ENCODE assay signal across 8 cellular contexts in the genomic region with DNA sequence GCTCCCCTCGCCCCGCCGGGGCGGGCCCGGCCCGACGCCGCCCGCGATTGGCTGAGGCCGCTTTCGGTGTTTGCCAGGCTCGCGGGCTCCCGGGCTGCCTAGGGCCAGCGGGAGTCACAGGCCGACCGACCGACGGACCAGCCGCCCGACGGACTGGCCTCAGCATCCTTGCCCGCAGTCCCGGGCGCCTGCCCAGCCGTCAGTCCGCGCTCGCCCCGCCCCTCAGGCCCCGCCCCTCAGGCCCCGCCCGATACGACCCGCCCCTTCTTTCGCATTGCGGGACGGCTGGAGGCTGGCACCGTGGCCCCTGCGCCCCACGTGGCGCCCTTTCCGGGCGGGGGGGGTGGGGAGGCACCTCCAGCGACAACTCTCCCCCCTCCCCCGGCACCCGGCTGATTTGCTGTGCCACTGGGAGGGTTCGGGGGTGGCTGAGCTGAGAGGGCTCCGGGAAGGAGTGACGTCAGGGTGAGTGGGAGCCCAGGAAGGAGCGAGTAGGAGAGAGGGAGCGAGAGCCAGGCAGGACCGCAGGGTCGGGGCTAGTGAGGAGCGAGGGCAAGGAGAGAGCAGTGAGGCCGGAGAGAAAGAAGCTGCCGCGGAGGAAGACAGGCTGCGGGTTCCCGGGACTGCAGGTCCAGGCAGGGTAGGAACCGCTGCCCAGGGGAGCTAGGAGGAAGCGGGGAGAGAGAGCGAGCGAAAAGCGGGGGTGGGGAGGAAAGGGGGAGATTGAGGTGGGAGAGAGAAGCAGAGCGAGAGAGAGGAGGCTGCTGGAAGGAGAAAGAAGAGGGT. TPM values are rescaled to one million over a fixed set of nuclear protein-coding genes. Genes with fewer than 3 reads are reported as not detected.
A peak's percentile ranks its signal among the peaks of the same experiment; 100 is the strongest.
DNase-seq lines count a peak whose midpoint lies in the region; ATAC-seq, FAIRE-seq and TF ChIP-seq lines count a peak whose summit lies in the region.

A gene with protein sequence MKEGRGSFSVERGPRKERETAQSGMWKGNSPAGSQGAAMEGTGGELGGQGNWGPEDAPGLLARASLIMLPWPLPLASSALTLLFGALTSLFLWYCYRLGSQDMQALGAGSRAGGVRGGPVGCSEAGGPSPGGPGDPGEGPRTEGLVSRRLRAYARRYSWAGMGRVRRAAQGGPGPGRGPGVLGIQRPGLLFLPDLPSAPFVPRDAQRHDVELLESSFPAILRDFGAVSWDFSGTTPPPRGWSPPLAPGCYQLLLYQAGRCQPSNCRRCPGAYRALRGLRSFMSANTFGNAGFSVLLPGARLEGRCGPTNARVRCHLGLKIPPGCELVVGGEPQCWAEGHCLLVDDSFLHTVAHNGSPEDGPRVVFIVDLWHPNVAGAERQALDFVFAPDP (plus strand): TSS at position 387 of the 786 bp plus-strand sequence. CDS start 484 bp downstream, outside the sequence.

- intact Hi-C loops in IMR-90 (cut with micrococcal nuclease): loop anchor here (1.0 kb wide), 2 partner anchors 44 to 73 kb away; a partner anchor contains a TSS
- intact Hi-C loops in testis (cut with DNase I; ENCODE audit: low total_unique reads): no loop called here

- H3K27ac ChIP-seq in 22Rv1: peak within 1 kb of the TSS; percentile 93
- peak within 1 kb of the TSS; percentile 88 for H3K27ac ChIP-seq in IMR-90 (ENCODE audit: insufficient read depth, low read length)
- peak within 1 kb of the TSS; percentile 60 for H3K27ac ChIP-seq in RWPE2 (ENCODE audit: poor library complexity, severe bottlenecking)
- peak within 1 kb of the TSS in 1 of 2 donors; percentile 17 for H3K27ac ChIP-seq in testis

- H3K36me3 ChIP-seq in IMR-90 (ENCODE audit: control insufficient read depth, insufficient read depth, low read length) (peaks cover 8% of the 10 kb centered on the region; the same call in 1 of the 2 replicates), RWPE2 (ENCODE audit: low read depth) (no peaks in the 10 kb centered on the region), testis (ENCODE audit: low read depth, missing control alignments) (no peaks in the 10 kb centered on the region)

- dilution Hi-C loops in IMR-90 (cut with HindIII; ENCODE audit: low sequenced_read_pairs, unreplicated experiment): no loop called here

- peak within 1 kb of the TSS; percentile 96 for H3K23ac ChIP-seq in IMR-90 (ENCODE audit: low read depth, low read length)

- H3K27ac Mint-ChIP-seq in activated naive CD4-positive, alpha-beta T cell treated with anti-CD3 and anti-CD28 coated beads, Interleukin-2, amount 50 U/mL, for 24 hours: peak within 1 kb of the TSS; percentile 77

- H3K9me3 Mint-ChIP-seq in activated naive CD4-positive, alpha-beta T cell treated with anti-CD3 and anti-CD28 coated beads, Interleukin-2, amount 50 U/mL, for 24 hours: no peaks in the 10 kb centered on the region

- H3K4me3 ChIP-seq in IMR-90 (ENCODE audit: insufficient read depth, low read depth, low read length): peak within 1 kb of the TSS; percentile 87
- peak within 1 kb of the TSS; percentile 42 for H3K4me3 ChIP-seq in RWPE2 (ENCODE audit: severe bottlenecking)
- H3K4me3 ChIP-seq in testis: peak within 1 kb of the TSS; percentile 49 to 67

- no TSS peak for BruUV-seq in IMR-90 (replicated peaks; lab: Mats Ljungman, UMichigan)

- H2BK15ac ChIP-seq in IMR-90 (ENCODE audit: low read depth, low read length): peak within 1 kb of the TSS; percentile 64; the same call in 1 of the 3 replicates

- FAIRE-seq in GM18507 (lab: Jason Lieb, UNC): no peak

- in situ Hi-C loops in IMR-90 (cut with MboI; ENCODE audit: low sequenced_read_pairs): no loop called here

- peak within 1 kb of the TSS; percentile 64 for H2AK5ac ChIP-seq in IMR-90 (ENCODE audit: low read depth, low read length)

- H3K4me1 ChIP-seq in IMR-90 (ENCODE audit: control insufficient read depth, insufficient read depth, low read length): peaks cover 10% of the 10 kb centered on the region
- H3K4me1 ChIP-seq in RWPE2 (ENCODE audit: insufficient read depth, poor library complexity, severe bottlenecking): no peaks in the 10 kb centered on the region
- no peaks in the 10 kb centered on the region for H3K4me1 ChIP-seq in testis

- peak within 1 kb of the TSS; percentile 82 for H3K4me2 ChIP-seq in IMR-90 (ENCODE audit: low read depth, low read length)

- TF ChIP-seq CTCF in 22Rv1 (IDR thresholded peaks at IDR 0.05): no peak
- no peak for TF ChIP-seq CTCF in IMR-90 (conservative IDR thresholded peaks at IDR 0.05; ENCODE audit: low read depth, low read length)
- TF ChIP-seq CTCF in RWPE2 (IDR thresholded peaks at IDR 0.05; ENCODE audit: poor library complexity, severe bottlenecking): no peak
- TF ChIP-seq CTCF in testis (IDR thresholded peaks at IDR 0.05): no peak

- H4K20me1 ChIP-seq in IMR-90 (ENCODE audit: insufficient read depth, low read length): peaks cover 10% of the 10 kb centered on the region

- no peaks in the 10 kb centered on the region for H3K36me3 Mint-ChIP-seq in activated naive CD4-positive, alpha-beta T cell treated with anti-CD3 and anti-CD28 coated beads, Interleukin-2, amount 50 U/mL, for 24 hours

- peaks cover 13 to 31% of the 10 kb centered on the region in 2 experiments for H3K79me1 ChIP-seq in IMR-90 (ENCODE audit: low read depth in 1 of 2, low read length in 2 of 2)

- peaks cover 12% of the 10 kb centered on the region for H3K9me1 ChIP-seq in IMR-90 (ENCODE audit: insufficient read depth, low read length)

- H3K9me3 ChIP-seq in IMR-90 (ENCODE audit: control insufficient read depth, insufficient read depth, low read length) (no peaks in the 10 kb centered on the region), RWPE2 (ENCODE audit: severe bottlenecking) (no peaks in the 10 kb centered on the region), testis (no peaks in the 10 kb centered on the region)

- H4K5ac ChIP-seq in IMR-90 (ENCODE audit: low read depth, low read length): peak within 1 kb of the TSS; percentile 15; the same call in 1 of the 2 replicates

- H3K27me3 Mint-ChIP-seq in activated naive CD4-positive, alpha-beta T cell treated with anti-CD3 and anti-CD28 coated beads, Interleukin-2, amount 50 U/mL, for 24 hours: peaks cover 15% of the 10 kb centered on the region

- TF ChIP-seq POLR2A in IMR-90 (IDR thresholded peaks at IDR 0.05; ENCODE audit: low read depth, low read length): peak; percentile 84
- no peak for TF ChIP-seq POLR2A in testis (IDR thresholded peaks at IDR 0.05)

- peak within 1 kb of the TSS; percentile 70 for H3K56ac ChIP-seq in IMR-90 (ENCODE audit: extremely low read depth, insufficient read depth, low read length)

- H3K9ac ChIP-seq in IMR-90 (ENCODE audit: low read depth, low read length): peak within 1 kb of the TSS; percentile 84

- peak within 1 kb of the TSS; percentile 87 for H2BK5ac ChIP-seq in IMR-90 (ENCODE audit: low read depth, low read length, poor library complexity, severe bottlenecking)

- peak within 1 kb of the TSS; percentile 83 for H3K4ac ChIP-seq in IMR-90 (ENCODE audit: low read depth, low read length)

- CTCF ChIA-PET in IMR-90 (lab: Yijun Ruan, JAX): interaction anchor here (0.7 to 0.9 kb wide), 2 partner anchors 19 to 105 kb away, joined by 3 read pairs; no protein-coding TSS in a partner anchor

- H2AFZ ChIP-seq in IMR-90 (replicated peaks; ENCODE audit: low read length, poor library complexity): peak within 1 kb of the TSS; percentile 97

- peak within 1 kb of the TSS; percentile 93 for H3K14ac ChIP-seq in IMR-90 (replicated peaks; ENCODE audit: low read depth, low read length)

- H4K8ac ChIP-seq in IMR-90 (ENCODE audit: low read depth in 2 of 2, low read length in 2 of 2): peak within 1 kb of the TSS; percentile 37 to 60; a peak in 2 of 4 replicates

- peak within 1 kb of the TSS; percentile 70 for H4K91ac ChIP-seq in IMR-90 (ENCODE audit: insufficient read depth, low read depth, low read length)

- no peak within 1 kb of the TSS for H2BK20ac ChIP-seq in IMR-90 (ENCODE audit: low read depth, low read length)

- peak within 1 kb of the TSS; percentile 72 for H3K4me3 Mint-ChIP-seq in activated naive CD4-positive, alpha-beta T cell treated with anti-CD3 and anti-CD28 coated beads, Interleukin-2, amount 50 U/mL, for 24 hours

- H3K4me1 Mint-ChIP-seq in activated naive CD4-positive, alpha-beta T cell treated with anti-CD3 and anti-CD28 coated beads, Interleukin-2, amount 50 U/mL, for 24 hours: peaks cover 10% of the 10 kb centered on the region

- POLR2A ChIA-PET in IMR-90 (lab: Charles Lee; ENCODE audit: unreplicated experiment): interaction anchor here (0.5 to 1.4 kb wide), 4 partner anchors 15 to 185 kb away, joined by 3 to 8 read pairs (median 5); a partner anchor contains a TSS

- H2BK120ac ChIP-seq in IMR-90 (ENCODE audit: low read depth, low read length): peak within 1 kb of the TSS; percentile 81

- DNase-seq in GM18507 (ENCODE audit: extremely low spot score, insufficient read length, low read depth) (peak; percentile 67), IMR-90 (peak; percentile 86), RWPE2 (ENCODE audit: low spot score) (peak; percentile 87), glomerular visceral epithelial cell (ENCODE audit: extremely low spot score) (peak; percentile 88), non-pigmented ciliary epithelial cell (ENCODE audit: low read depth) (peak; percentile 26), testis (peak; percentile 80)

- H3K18ac ChIP-seq in IMR-90 (ENCODE audit: low read depth, low read length): peak within 1 kb of the TSS; percentile 54; the same call in 1 of the 2 replicates

- WGBS in IMR-90 (ENCODE audit: extremely low coverage in 2 of 2, insufficient read length in 1 of 2), 2 experiments: 1% methylated on average over 33 of the region's 67 CpGs; no CpG with 5 or more reads in 1 of the 2 experiments
- WGBS in testis, 2 donors: 0 to 1% methylated on average over 18 to 58 of the region's 67 CpGs

- ATAC-seq in IMR-90 (ENCODE audit: low read depth) (peak; percentile 79), RWPE2 (ENCODE audit: low read depth) (peak; percentile 67)

- H2AK9ac ChIP-seq in IMR-90 (replicated peaks; ENCODE audit: low read depth, low read length, poor library complexity): peak within 1 kb of the TSS; percentile 96

- no peak for TF ChIP-seq RAD21 in IMR-90 (IDR thresholded peaks at IDR 0.05; ENCODE audit: low read length)

- H3K27me3 ChIP-seq in IMR-90 (ENCODE audit: control insufficient read depth, insufficient read depth, low read length) (peaks cover 5% of the 10 kb centered on the region; the same call in 1 of the 2 replicates), RWPE2 (ENCODE audit: insufficient read depth, poor library complexity, severe bottlenecking) (no peaks in the 10 kb centered on the region), testis (no peaks in the 10 kb centered on the region)

TF ChIP-seq in IMR-90, 13 proteins besides CTCF, POLR2A, EP300 and RAD21 (continues in another document):
- no peak for TF ChIP-seq MAFK (IDR thresholded peaks at IDR 0.05; ENCODE audit: low read depth, low read length)

RNA-seq across cellular contexts. Expression of the gene that starts here (rescaled TPM):
- total RNA-seq in IMR-90 (2012; rRNA removed): 4.1 and 4.2 TPM in 2 replicates
- polyA plus RNA-seq in IMR-90 (2012; rRNA removed): 14.5 and 15.7 TPM in 2 replicates
- polyA plus RNA-seq in IMR-90 (2012; cell fraction: cytosol; rRNA removed): 11.4 and 18.3 TPM in 2 replicates
- 7.8 and 18.8 TPM in 2 replicates for polyA plus RNA-seq in IMR-90 (2012; cell fraction: nucleus; rRNA removed; ENCODE audit: low replicate concordance)
- 10 to 100 TPM in 1 of 2 donors, 1 to 10 TPM in 1; 6.2 to 13.7 TPM for total RNA-seq in testis
- 11.1 TPM for polyA plus RNA-seq in testis (ENCODE audit: insufficient read depth, low read depth, low replicate concordance)

Comparison
In these comparisons a context has a peak if more than half of its experiments do, and no peak if none do; other contexts are left out.
1. DNase-seq: peak in every context shown above with its lines; median percentile 88 in glomerular visceral epithelial cell; 87 in RWPE2; 86 in IMR-90; 80 in testis; 67 in GM18507; 26 in non-pigmented ciliary epithelial cell.